10 cellular contexts compared by ENCODE assay signal in the genomic region with DNA sequence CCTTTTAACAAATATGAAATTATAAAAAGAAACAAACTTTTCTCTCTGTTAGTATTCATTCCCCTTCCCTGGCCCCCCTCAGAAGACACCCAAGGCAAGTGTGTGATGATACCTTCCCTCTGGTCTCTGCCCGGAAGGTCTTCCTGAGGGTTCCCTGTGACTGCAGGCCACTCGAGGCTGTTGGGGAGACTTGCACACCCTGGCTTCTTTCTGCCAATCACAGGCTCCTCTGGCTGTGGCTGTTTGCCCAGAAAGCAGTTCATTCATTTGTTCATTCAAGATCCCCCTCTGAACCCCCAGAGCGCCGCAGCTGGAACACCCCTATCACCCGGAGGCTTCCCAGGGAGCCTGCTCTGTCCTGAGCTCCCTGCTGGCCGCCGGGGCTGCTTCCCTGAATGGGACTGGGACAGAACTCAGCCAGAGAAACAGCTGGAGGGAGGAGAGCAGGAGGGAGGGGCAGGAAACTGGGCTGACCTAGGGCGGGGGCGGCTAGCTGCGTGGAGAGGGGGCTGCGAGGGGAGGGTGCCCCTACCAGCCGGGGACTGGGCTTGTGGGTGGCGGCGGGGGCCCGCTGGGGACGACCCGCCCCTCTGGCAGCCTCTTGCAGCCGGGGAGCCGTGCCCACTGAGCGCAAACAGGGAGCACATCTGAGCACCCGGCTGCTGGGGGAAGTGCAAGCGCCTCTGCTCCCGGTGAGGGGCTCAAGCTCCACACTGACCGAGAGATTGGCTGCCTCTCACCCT. TPM values are rescaled to one million over a fixed set of nuclear protein-coding genes. Genes with fewer than 3 reads are reported as not detected.
A peak's percentile ranks its signal among the peaks of the same experiment; 100 is the strongest.
DNase-seq lines count a peak whose midpoint lies in the region; ATAC-seq, FAIRE-seq and TF ChIP-seq lines count a peak whose summit lies in the region.
"Had no signal": no experiment of that assay in that cellular context is flagged by ENCODE, and none has a peak within 500 bp of the region (broad histone marks: within the 10 kb centered on the region; RNA-seq: fewer than 3 reads in every experiment).

A gene with protein sequence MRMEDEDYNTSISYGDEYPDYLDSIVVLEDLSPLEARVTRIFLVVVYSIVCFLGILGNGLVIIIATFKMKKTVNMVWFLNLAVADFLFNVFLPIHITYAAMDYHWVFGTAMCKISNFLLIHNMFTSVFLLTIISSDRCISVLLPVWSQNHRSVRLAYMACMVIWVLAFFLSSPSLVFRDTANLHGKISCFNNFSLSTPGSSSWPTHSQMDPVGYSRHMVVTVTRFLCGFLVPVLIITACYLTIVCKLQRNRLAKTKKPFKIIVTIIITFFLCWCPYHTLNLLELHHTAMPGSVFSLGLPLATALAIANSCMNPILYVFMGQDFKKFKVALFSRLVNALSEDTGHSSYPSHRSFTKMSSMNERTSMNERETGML (minus strand): TSS at position 397 of the 743 bp plus-strand sequence. CDS start 45,720 bp downstream, outside the sequence.

- RAD21 ChIA-PET in GM12878 (lab: Charles Lee; ENCODE audit: unreplicated experiment): interaction anchor here (0.6 to 1.2 kb wide), 6 partner anchors 19 to 544 kb away, joined by 3 to 4 read pairs (median 4); no protein-coding TSS in a partner anchor

- peak within 1 kb of the TSS; percentile 65 for H3K9ac ChIP-seq in ES-I3 (ENCODE audit: low read depth, low read length)
- H3K9ac ChIP-seq in GM12878 (ENCODE audit: control insufficient read depth, insufficient read depth, low read length): peak within 1 kb of the TSS; percentile 16; the same call in 1 of the 2 replicates
- peak within 1 kb of the TSS; percentile 49 for H3K9ac ChIP-seq in rectal smooth muscle tissue (ENCODE audit: low read length)

- H3K79me2 ChIP-seq in GM12878 (ENCODE audit: control insufficient read depth, insufficient read depth, low read length): no peaks in the 10 kb centered on the region

- H3K4me2 ChIP-seq in GM12878 (ENCODE audit: control insufficient read depth, insufficient read depth): peak within 1 kb of the TSS; percentile 47

- no peak for TF ChIP-seq RAD21 in GM12878 (IDR thresholded peaks at IDR 0.05; ENCODE audit: insufficient read depth, low read depth, low read length)

- H3K27me3 ChIP-seq in GM12878 (replicated peaks in 1 of 2; ENCODE audit: control insufficient read depth in 2 of 2, insufficient read depth in 2 of 2, low read length in 1 of 2): no peaks in the 10 kb centered on the region
- no peaks in the 10 kb centered on the region for H3K27me3 ChIP-seq in rectal smooth muscle tissue (ENCODE audit: control insufficient read depth, insufficient read depth, low read length)

- SMC1A ChIA-PET in GM12878 (lab: Charles Lee; ENCODE audit: uncharacterized antibody, unreplicated experiment): interaction anchor here (0.9 to 9.2 kb wide), 2 partner anchors 16 to 22 kb away, joined by 3 to 185 read pairs; no protein-coding TSS in a partner anchor

- POLR2A ChIA-PET in GM12878 (lab: Charles Lee): interaction anchor here (0.5 kb wide), 1 partner anchor 108 kb away, joined by 3 read pairs; no protein-coding TSS in a partner anchor

- H3K27ac ChIP-seq in GM12878 (ENCODE audit: control insufficient read depth, insufficient read depth) (no peak within 1 kb of the TSS), rectal smooth muscle tissue (ENCODE audit: low read depth, low read length) (peak within 1 kb of the TSS; percentile 37)

- H3K4me1 ChIP-seq in ES-I3 (ENCODE audit: insufficient read depth, low read length): peaks cover 10% of the 10 kb centered on the region; the same call in 1 of the 2 replicates
- H3K4me1 ChIP-seq in GM12878 (ENCODE audit: control insufficient read depth, insufficient read depth, low read length): peaks cover 50% of the 10 kb centered on the region
- no peaks in the 10 kb centered on the region for H3K4me1 ChIP-seq in rectal smooth muscle tissue (ENCODE audit: control insufficient read depth, insufficient read depth, low read length)

- no TSS peak for BruUV-seq in GM12878 (replicated peaks; lab: Mats Ljungman, UMichigan)

- peak within 1 kb of the TSS; percentile 9; the same call in 1 of the 2 replicates for H2AFZ ChIP-seq in GM12878 (ENCODE audit: control insufficient read depth, low read depth, low read length)

- DNase-seq in GM12878 (ENCODE audit: low read depth, low spot score): no peak
- peak; percentile 83 for DNase-seq in islet precursor cell
- DNase-seq in DMS53 (lab: John Stamatoyannopoulos, UW): no peak
- DNase-seq in UCSD-AML1 (lab: John Stamatoyannopoulos, UW; ENCODE audit: unreplicated experiment): no peak
- DNase-seq: NCI-H510A had no signal

- ATAC-seq in GM12878 (no peak), HG02623 (IDR thresholded peaks at IDR 0.05; ENCODE audit: unreplicated experiment) (no peak), HG02642 (IDR thresholded peaks at IDR 0.05; ENCODE audit: poor library complexity, unreplicated experiment) (no peak)

- 24% methylated on average over 16 of the region's 24 CpGs for WGBS in GM12878 (ENCODE audit: insufficient coverage, insufficient replicate concordance, low lambda C conversion rate, missing lambda C conversion rate)

- H3K36me3 ChIP-seq in ES-I3 (ENCODE audit: insufficient read depth, low read length) (peaks cover 5% of the 10 kb centered on the region; the same call in 1 of the 2 replicates), GM12878 (ENCODE audit: control insufficient read depth in 2 of 2, insufficient read depth in 2 of 2, low read length in 1 of 2) (no peaks in the 10 kb centered on the region), rectal smooth muscle tissue (ENCODE audit: control insufficient read depth, insufficient read depth, low read length) (no peaks in the 10 kb centered on the region)

- no peak for FAIRE-seq in GM12878 (lab: Jason Lieb, UNC)
- FAIRE-seq: D721Med had no signal

- no peaks in the 10 kb centered on the region for H4K20me1 ChIP-seq in GM12878 (ENCODE audit: control insufficient read depth, insufficient read depth)

- no peak for TF ChIP-seq POLR2A in GM12878 (IDR thresholded peaks at IDR 0.05; ENCODE audit: low read depth, low read length)

- in situ Hi-C loops in GM12878 (cut with MboI): no loop called here

- no peak for TF ChIP-seq CTCF in GM12878 (IDR thresholded peaks at IDR 0.05 in 2 of 3, conservative IDR thresholded peaks at IDR 0.05 in 1 of 3; ENCODE audit: control insufficient read depth in 2 of 3, extremely low read depth in 1 of 3, insufficient read depth in 1 of 3, low read depth in 3 of 3, low read length in 3 of 3)

- TF ChIP-seq EP300 in GM12878 (IDR thresholded peaks at IDR 0.05; ENCODE audit: borderline replicate concordance in 1 of 2, control insufficient read depth in 1 of 2, low read depth in 2 of 2, low read length in 2 of 2): no peak

- H3K4me3 ChIP-seq in GM12878 (peak within 1 kb of the TSS; percentile 5; the same call in 1 of the 2 replicates), rectal smooth muscle tissue (ENCODE audit: low read length) (peak within 1 kb of the TSS; percentile 39)

- CTCF ChIA-PET in GM12878 (lab: Yijun Ruan, JAX): interaction anchor here (1.1 to 1.4 kb wide), 2 partner anchors 18 to 173 kb away, joined by 3 to 4 read pairs; no protein-coding TSS in a partner anchor

- no peaks in the 10 kb centered on the region for H3K9me3 ChIP-seq in ES-I3 (ENCODE audit: control insufficient read depth, insufficient read depth, low read length)
- H3K9me3 ChIP-seq in GM12878 (replicated peaks; ENCODE audit: control insufficient read depth, insufficient read depth, low read length): no peaks in the 10 kb centered on the region; the same call in 2 of the 3 replicates

- intact Hi-C loops in GM12878 (cut with micrococcal nuclease; ENCODE audit: unreplicated experiment): loop anchor here (10.0 kb wide), 1 partner anchor 296 kb away; a partner anchor contains a TSS

TF ChIP-seq in GM12878, 131 proteins besides CTCF, POLR2A, EP300 and RAD21 (continues in another document):
- TF ChIP-seq, protein P1, sequence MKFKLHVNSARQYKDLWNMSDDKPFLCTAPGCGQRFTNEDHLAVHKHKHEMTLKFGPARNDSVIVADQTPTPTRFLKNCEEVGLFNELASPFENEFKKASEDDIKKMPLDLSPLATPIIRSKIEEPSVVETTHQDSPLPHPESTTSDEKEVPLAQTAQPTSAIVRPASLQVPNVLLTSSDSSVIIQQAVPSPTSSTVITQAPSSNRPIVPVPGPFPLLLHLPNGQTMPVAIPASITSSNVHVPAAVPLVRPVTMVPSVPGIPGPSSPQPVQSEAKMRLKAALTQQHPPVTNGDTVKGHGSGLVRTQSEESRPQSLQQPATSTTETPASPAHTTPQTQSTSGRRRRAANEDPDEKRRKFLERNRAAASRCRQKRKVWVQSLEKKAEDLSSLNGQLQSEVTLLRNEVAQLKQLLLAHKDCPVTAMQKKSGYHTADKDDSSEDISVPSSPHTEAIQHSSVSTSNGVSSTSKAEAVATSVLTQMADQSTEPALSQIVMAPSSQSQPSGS (IDR thresholded peaks at IDR 0.05; ENCODE audit: low read length): no peak
- no peak for TF ChIP-seq SPI1 (IDR thresholded peaks at IDR 0.05; ENCODE audit: borderline replicate concordance, insufficient read depth, low read depth, low read length)
- peak in 1 of 2 experiments; percentile 74; a peak in 2 of 3 replicates for TF ChIP-seq EGR1 (IDR thresholded peaks at IDR 0.05; ENCODE audit: borderline replicate concordance in 1 of 2, low read depth in 2 of 2, low read length in 2 of 2)
- no peak for TF ChIP-seq NFIC (IDR thresholded peaks at IDR 0.05; ENCODE audit: low read depth, low read length)
- no peak for TF ChIP-seq SREBF2 (IDR thresholded peaks at IDR 0.05; ENCODE audit: low read length)
- no peak for TF ChIP-seq ESRRA (IDR thresholded peaks at IDR 0.05; ENCODE audit: low read length)
- TF ChIP-seq HCFC1 (IDR thresholded peaks at IDR 0.05; ENCODE audit: low read length): no peak
- TF ChIP-seq EED (IDR thresholded peaks at IDR 0.05; ENCODE audit: low read depth): peak; percentile 60

RNA-seq across cellular contexts. Expression of the gene that starts here (rescaled TPM):
- 23.1 and 24.6 TPM in 2 replicates for total RNA-seq in GM12878 (2013; cell fraction: nucleolus; rRNA removed)
- total RNA-seq in GM12878 (2014; rRNA removed) (27.8 and 30.1 TPM in 2 replicates), GM12878 (2014; rRNA removed; fragmentation: Illumina TruSeq; extraction: Trizol) (26.2 and 28.0 TPM in 2 replicates), GM12878 (2021) (52.3 and 53.2 TPM in 2 replicates)
- polyA plus RNA-seq in GM12878 (2011; ENCODE audit: low read depth): 23.8 TPM
- polyA plus RNA-seq in GM12878 (2011; rRNA removed) (31.8 and 41.5 TPM in 2 replicates), GM12878 (2014; fragmentation: Illumina TruSeq; extraction: Trizol) (43.6 and 61.3 TPM in 2 replicates), GM12878 (2014; fragmentation: Nextera tagmentation; extraction: Ambion mirVana) (10 to 100 TPM; 13.8 to 17.4 TPM), GM12878 (2014; rRNA removed) (19.3 and 21.3 TPM in 2 replicates), GM12878 (2016; fragmentation: Nextera tagmentation; extraction: Ambion mirVana) (10 to 100 TPM; 25.1 to 26.2 TPM)
- 28.7 and 39.8 TPM in 2 replicates for polyA plus RNA-seq in GM12878 (2011; cell fraction: cytosol; rRNA removed)
- polyA plus RNA-seq in GM12878 (2011; cell fraction: nucleus; rRNA removed): 21.0 and 27.4 TPM in 2 replicates
- polyA plus RNA-seq in GM12878 (2012): 12.8 and 13.5 TPM in 2 replicates
- polyA minus RNA-seq in GM12878 (2011; rRNA and poly(A)+ RNA removed): 89.3 and 134 TPM in 2 replicates
- polyA minus RNA-seq in GM12878 (2011; cell fraction: cytosol; rRNA and poly(A)+ RNA removed): 9.1 and 9.9 TPM in 2 replicates
- 7.6 and 11.5 TPM in 2 replicates for polyA minus RNA-seq in GM12878 (2011; cell fraction: nucleus; rRNA and poly(A)+ RNA removed)
